In the genomic region with DNA sequence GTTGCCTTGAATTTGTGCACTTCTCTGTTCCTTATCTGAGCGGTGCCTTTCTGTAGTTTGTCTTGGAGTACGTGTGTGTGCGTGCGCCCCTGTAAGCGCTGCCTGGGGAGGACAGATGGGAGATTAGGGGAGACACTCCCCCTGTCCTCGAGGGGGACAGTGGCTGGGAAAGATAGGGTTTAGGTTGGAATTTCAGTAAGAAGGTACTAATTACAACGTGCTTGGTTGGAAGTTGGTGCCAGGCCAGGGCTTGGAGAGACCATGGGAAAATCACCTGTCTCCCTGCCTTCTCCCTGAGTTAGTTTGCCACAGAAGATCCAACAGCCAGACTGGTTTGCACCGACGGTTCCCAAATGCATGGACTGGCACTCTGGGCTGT, we compare ENCODE assay signal across 8 cellular contexts.
A peak's percentile ranks its signal among the peaks of the same experiment; 100 is the strongest.
DNase-seq lines count a peak whose midpoint lies in the region; ATAC-seq and TF ChIP-seq lines count a peak whose summit lies in the region.

No MANE protein-coding gene starts in this region.

- H3K27ac Mint-ChIP-seq in dendritic cell treated with granulocyte-macrophage colony-stimulating factor and Interleukin-4, amounts not matched to agents 40 ng/mL and 50 ng/mL, for 4 days, result peak overlapping the region; percentile 77
- H3K27ac Mint-ChIP-seq in mesothelial cell of epicardium, result peak overlapping the region; percentile 99

- H3K9me3 ChIP-seq in aorta (ENCODE audit: control insufficient read depth, low read length), result no peaks in the 10 kb centered on the region

- ATAC-seq in GM21717 (IDR thresholded peaks at IDR 0.05; ENCODE audit: unreplicated experiment), result peak; percentile 6
- peak; percentile 33 for ATAC-seq in aorta (ENCODE audit: low FRiP score)

- H3K27me3 ChIP-seq in aorta (ENCODE audit: control insufficient read depth in 1 of 2, insufficient read depth in 2 of 2, low read length in 1 of 2), result no peaks in the 10 kb centered on the region

- 2 to 3% methylated on average over 9 of the region's 9 CpGs for WGBS in aorta, 2 donors

- no peak for TF ChIP-seq CTCF in mesothelial cell of epicardium (IDR thresholded peaks at IDR 0.05; ENCODE audit: unreplicated experiment)

- intact Hi-C loops in dendritic cell treated with granulocyte-macrophage colony-stimulating factor and Interleukin-4, amounts not matched to agents 40 ng/mL and 50 ng/mL, for 4 days (cut with micrococcal nuclease), result loop anchor here (10.0 kb wide), 1 partner anchor 386 kb away; no protein-coding TSS in a partner anchor
- intact Hi-C loops in aorta (cut with DNase I), result loop anchor here (5.0 kb wide), 2 partner anchors 169 to 674 kb away; no protein-coding TSS in a partner anchor

- H3K27ac ChIP-seq in aorta (ENCODE audit: low read depth in 1 of 2, low read length in 2 of 2), result peak overlapping the region in 1 of 2 donors; percentile 65

- peak overlapping the region; percentile 11 to 29 for H3K4me3 ChIP-seq in aorta (ENCODE audit: low read length in 2 of 2)

- DNase-seq in DMS79 treated with DMSO at 0.1 percent for 48 hours (lab: John Stamatoyannopoulos, UW) (peak; percentile 51), NCI-H526 (lab: John Stamatoyannopoulos, UW) (peak; percentile 40 to 41), mesothelial cell of epicardium (ENCODE audit: low spot score in 2 of 2, unreplicated experiment in 2 of 2) (no peak), aorta (no peak), NK-92 (lab: John Stamatoyannopoulos, UW; ENCODE audit: unreplicated experiment) (no peak), NCI-H2227 treated with DMSO at 0.1 percent for 48 hours (lab: John Stamatoyannopoulos, UW) (no peak)

- peaks cover 29% of the 10 kb centered on the region for H3K4me1 Mint-ChIP-seq in dendritic cell treated with granulocyte-macrophage colony-stimulating factor and Interleukin-4, amounts not matched to agents 40 ng/mL and 50 ng/mL, for 4 days (ENCODE audit: low read depth)
- H3K4me1 Mint-ChIP-seq in mesothelial cell of epicardium, result peaks cover 70% of the 10 kb centered on the region

- no peaks in the 10 kb centered on the region for H3K36me3 ChIP-seq in aorta (ENCODE audit: control insufficient read depth in 1 of 2, insufficient read depth in 2 of 2, low read length in 1 of 2)

- H3K4me3 Mint-ChIP-seq in dendritic cell treated with granulocyte-macrophage colony-stimulating factor and Interleukin-4, amounts not matched to agents 40 ng/mL and 50 ng/mL, for 4 days, result peak overlapping the region; percentile 74
- peak overlapping the region; percentile 95 for H3K4me3 Mint-ChIP-seq in mesothelial cell of epicardium

- H3K4me1 ChIP-seq in aorta (ENCODE audit: control insufficient read depth in 1 of 2, insufficient read depth in 2 of 2, low read length in 2 of 2), result peaks cover 0 to 3% of the 10 kb centered on the region in 2 donors

- H3K36me3 Mint-ChIP-seq in dendritic cell treated with granulocyte-macrophage colony-stimulating factor and Interleukin-4, amounts not matched to agents 40 ng/mL and 50 ng/mL, for 4 days (ENCODE audit: low read depth), result peaks cover 76% of the 10 kb centered on the region
- H3K36me3 Mint-ChIP-seq in mesothelial cell of epicardium, result peaks cover 8% of the 10 kb centered on the region

- H3K27me3 Mint-ChIP-seq in dendritic cell treated with granulocyte-macrophage colony-stimulating factor and Interleukin-4, amounts not matched to agents 40 ng/mL and 50 ng/mL, for 4 days, result no peaks in the 10 kb centered on the region
- no peaks in the 10 kb centered on the region for H3K27me3 Mint-ChIP-seq in mesothelial cell of epicardium (ENCODE audit: low read depth)

- no peaks in the 10 kb centered on the region for H3K9me3 Mint-ChIP-seq in dendritic cell treated with granulocyte-macrophage colony-stimulating factor and Interleukin-4, amounts not matched to agents 40 ng/mL and 50 ng/mL, for 4 days
- H3K9me3 Mint-ChIP-seq in mesothelial cell of epicardium, result no peaks in the 10 kb centered on the region

Comparison
In these comparisons a context has a peak if more than half of its experiments do, and no peak if none do; other contexts are left out.
1. DNase-seq: peak in DMS79 treated with DMSO at 0.1 percent for 48 hours (single experiment) and NCI-H526 (2 of 2); none in mesothelial cell of epicardium (0 of 2), aorta (0 of 2), NK-92 (single experiment) and NCI-H2227 treated with DMSO at 0.1 percent for 48 hours (single experiment).